11 cellular contexts compared by ENCODE assay signal in genomic region chr14:106141242-106142220, GRCh38.
DNase-seq lines count a peak whose midpoint lies in the region; ATAC-seq and TF ChIP-seq lines count a peak whose summit lies in the region.
"Had no signal": no experiment of that assay in that cellular context is flagged by ENCODE, and none has a peak within 500 bp of the region (broad histone marks: within the 10 kb centered on the region; RNA-seq: fewer than 3 reads in every experiment).

No MANE protein-coding gene starts in this region.

- no peak overlapping the region for H3K4me3 Mint-ChIP-seq in activated T-cell treated with anti-CD3 and anti-CD28 coated beads, Interleukin-2, amount 50 U/mL, for 72 hours
- H3K4me3 Mint-ChIP-seq: endodermal cell had no signal

- H3K4me3 ChIP-seq in GM12864 (ENCODE audit: low read depth, low read length), result no peak overlapping the region
- no peak overlapping the region for H3K4me3 ChIP-seq in stomach

- peaks cover 0 to 4% (median 0%) of the 10 kb centered on the region in 3 donors for H3K27me3 ChIP-seq in stomach

- no peaks in the 10 kb centered on the region for H3K27me3 Mint-ChIP-seq in activated T-cell treated with anti-CD3 and anti-CD28 coated beads, Interleukin-2, amount 50 U/mL, for 72 hours (ENCODE audit: low read depth)

- no peak overlapping the region for H3K27ac ChIP-seq in stomach

- intact Hi-C loops in stomach (cut with DNase I; ENCODE audit: low total_unique reads), result no loop called here

- H3K9me3 Mint-ChIP-seq in activated T-cell treated with anti-CD3 and anti-CD28 coated beads, Interleukin-2, amount 50 U/mL, for 72 hours, result no peaks in the 10 kb centered on the region

- H3K36me3 Mint-ChIP-seq in activated T-cell treated with anti-CD3 and anti-CD28 coated beads, Interleukin-2, amount 50 U/mL, for 72 hours (ENCODE audit: insufficient read depth in 2 of 2), result no peaks in the 10 kb centered on the region

- peak; percentile 80 to 82 for ATAC-seq in activated T-cell treated with anti-CD3 and anti-CD28 coated beads, Interleukin-2, amount 50 U/mL, for 72 hours (replicated peaks in 1 of 2)
- ATAC-seq in GM18858 (IDR thresholded peaks at IDR 0.05; ENCODE audit: unreplicated experiment), result no peak

- H3K4me1 Mint-ChIP-seq in activated T-cell treated with anti-CD3 and anti-CD28 coated beads, Interleukin-2, amount 50 U/mL, for 72 hours (ENCODE audit: low read depth), result peaks cover 12% of the 10 kb centered on the region
- H3K4me1 Mint-ChIP-seq: endodermal cell had no signal

- DNase-seq in GM12864 (ENCODE audit: low read depth) (no peak), NCI-H69 (lab: John Stamatoyannopoulos, UW) (peak; percentile 26), NCI-H446 (lab: John Stamatoyannopoulos, UW) (no peak), stomach (no peak), globus pallidus (ENCODE audit: low spot score) (no peak)
- DNase-seq in activated T-cell treated with anti-CD3 and anti-CD28 coated beads, Interleukin-2, amount 50 U/mL, for 72 hours, result peak; percentile 76 to 82
- peak; percentile 63 to 69 for DNase-seq in stimulated activated CD4-positive, alpha-beta T cell treated with anti-CD3 and anti-CD28 coated beads, Interleukin-2, amount 100 ng/mL, for 24 hours
- DNase-seq: endodermal cell, NCI-H1436 treated with DMSO at 0.1 percent for 48 hours, SHP77 had no signal

- TF ChIP-seq POLR2A in stomach (IDR thresholded peaks at IDR 0.05), result no peak

- no peak overlapping the region for H3K27ac Mint-ChIP-seq in activated T-cell treated with anti-CD3 and anti-CD28 coated beads, Interleukin-2, amount 50 U/mL, for 72 hours
- H3K27ac Mint-ChIP-seq: endodermal cell had no signal

- no peaks in the 10 kb centered on the region for H3K9me3 ChIP-seq in stomach

- no peak for TF ChIP-seq EP300 in stomach (IDR thresholded peaks at IDR 0.05)

- WGBS in stomach, 5 donors, result 66 to 78% (median 71%) methylated on average over 7 to 18 of the region's 18 CpGs

- H3K36me3 ChIP-seq in stomach, result no peaks in the 10 kb centered on the region

- TF ChIP-seq CTCF in GM12864 (IDR thresholded peaks at IDR 0.05; ENCODE audit: low read depth, low read length, missing control alignments), result peak; percentile 23
- TF ChIP-seq CTCF in stomach (IDR thresholded peaks at IDR 0.05), result no peak

- H3K4me1 ChIP-seq in stomach, result no peaks in the 10 kb centered on the region

Comparison
In these comparisons a context has a peak if more than half of its experiments do, and no peak if none do; other contexts are left out.
1. DNase-seq: peak in NCI-H69 (single experiment), activated T-cell treated with anti-CD3 and anti-CD28 coated beads, Interleukin-2, amount 50 U/mL, for 72 hours (2 of 2) and stimulated activated CD4-positive, alpha-beta T cell treated with anti-CD3 and anti-CD28 coated beads, Interleukin-2, amount 100 ng/mL, for 24 hours (2 of 2); none in GM12864 (single experiment), NCI-H446 (0 of 2), stomach (single experiment) and globus pallidus (single experiment).